ENCODE assay signal across 1 cellular context in the genomic region with DNA sequence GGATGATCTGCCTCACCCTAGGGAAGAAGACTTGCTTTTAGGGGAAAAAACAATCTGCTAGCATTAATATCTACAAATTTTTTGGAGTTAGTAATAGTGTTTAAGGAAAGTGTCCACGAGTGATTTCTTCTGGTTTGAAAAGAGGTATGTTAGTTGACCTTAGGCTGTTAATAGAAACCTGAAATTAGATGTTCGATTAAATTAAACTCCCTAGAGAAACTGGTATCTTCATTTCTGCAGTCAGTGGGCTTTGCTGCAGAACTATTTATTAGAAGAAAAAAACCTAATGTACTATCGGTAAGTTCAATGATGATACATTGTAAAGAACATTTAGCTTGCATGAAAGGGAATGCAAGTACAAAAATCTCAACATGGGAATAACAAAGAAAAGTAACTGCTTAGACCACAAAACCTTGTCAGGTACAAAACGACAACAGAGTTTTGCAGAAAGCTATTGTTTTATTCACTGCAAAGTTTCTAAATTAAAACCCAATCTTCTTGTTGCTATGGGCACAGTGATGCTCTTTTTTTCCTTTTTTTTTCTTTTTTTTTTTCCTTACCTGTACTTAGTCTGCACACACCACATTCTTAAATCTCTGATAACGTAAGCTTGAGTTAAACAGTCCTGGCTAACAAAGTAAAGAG.
TF ChIP-seq lines count a peak whose summit lies in the region.

No MANE protein-coding gene starts in this region.

TF ChIP-seq in K562, 482 proteins besides CTCF, POLR2A, EP300 and RAD21 (continued from another document):
- TF ChIP-seq, protein P1, sequence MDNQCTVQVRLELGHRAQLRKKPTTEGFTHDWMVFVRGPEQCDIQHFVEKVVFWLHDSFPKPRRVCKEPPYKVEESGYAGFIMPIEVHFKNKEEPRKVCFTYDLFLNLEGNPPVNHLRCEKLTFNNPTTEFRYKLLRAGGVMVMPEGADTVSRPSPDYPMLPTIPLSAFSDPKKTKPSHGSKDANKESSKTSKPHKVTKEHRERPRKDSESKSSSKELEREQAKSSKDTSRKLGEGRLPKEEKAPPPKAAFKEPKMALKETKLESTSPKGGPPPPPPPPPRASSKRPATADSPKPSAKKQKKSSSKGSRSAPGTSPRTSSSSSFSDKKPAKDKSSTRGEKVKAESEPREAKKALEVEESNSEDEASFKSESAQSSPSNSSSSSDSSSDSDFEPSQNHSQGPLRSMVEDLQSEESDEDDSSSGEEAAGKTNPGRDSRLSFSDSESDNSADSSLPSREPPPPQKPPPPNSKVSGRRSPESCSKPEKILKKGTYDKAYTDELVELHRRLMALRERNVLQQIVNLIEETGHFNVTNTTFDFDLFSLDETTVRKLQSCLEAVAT (IDR thresholded peaks at IDR 0.05) = peak; percentile 50 to 68; a peak in 3 of 4 replicates
- TF ChIP-seq, protein P2, sequence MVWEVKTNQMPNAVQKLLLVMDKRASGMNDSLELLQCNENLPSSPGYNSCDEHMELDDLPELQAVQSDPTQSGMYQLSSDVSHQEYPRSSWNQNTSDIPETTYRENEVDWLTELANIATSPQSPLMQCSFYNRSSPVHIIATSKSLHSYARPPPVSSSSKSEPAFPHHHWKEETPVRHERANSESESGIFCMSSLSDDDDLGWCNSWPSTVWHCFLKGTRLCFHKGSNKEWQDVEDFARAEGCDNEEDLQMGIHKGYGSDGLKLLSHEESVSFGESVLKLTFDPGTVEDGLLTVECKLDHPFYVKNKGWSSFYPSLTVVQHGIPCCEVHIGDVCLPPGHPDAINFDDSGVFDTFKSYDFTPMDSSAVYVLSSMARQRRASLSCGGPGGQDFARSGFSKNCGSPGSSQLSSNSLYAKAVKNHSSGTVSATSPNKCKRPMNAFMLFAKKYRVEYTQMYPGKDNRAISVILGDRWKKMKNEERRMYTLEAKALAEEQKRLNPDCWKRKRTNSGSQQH (CRISPR knock-in tag; IDR thresholded peaks at IDR 0.05) = no peak
- TF ChIP-seq PCBP2 (IDR thresholded peaks at IDR 0.05; ENCODE audit: low read depth, low read length, poor library complexity, severe bottlenecking) (no peak), HOXB6 (CRISPR knock-in tag; IDR thresholded peaks at IDR 0.05; ENCODE audit: borderline replicate concordance) (no peak), E2F3 (CRISPR knock-in tag; IDR thresholded peaks at IDR 0.05) (no peak), RBBP5 (IDR thresholded peaks at IDR 0.05; ENCODE audit: borderline replicate concordance, insufficient read depth, low read length, poor library complexity, severe bottlenecking) (no peak), YBX1 (IDR thresholded peaks at IDR 0.05) (no peak), TBL1XR1 (IDR thresholded peaks at IDR 0.05; ENCODE audit: low read length in 2 of 2) (peak in 1 of 2 experiments; percentile 5; a peak in 1 of 4 replicates), RFX1 (IDR thresholded peaks at IDR 0.05) (peak; percentile 41), SUPT5H (IDR thresholded peaks at IDR 0.05) (no peak)
- TF ChIP-seq, protein P3, sequence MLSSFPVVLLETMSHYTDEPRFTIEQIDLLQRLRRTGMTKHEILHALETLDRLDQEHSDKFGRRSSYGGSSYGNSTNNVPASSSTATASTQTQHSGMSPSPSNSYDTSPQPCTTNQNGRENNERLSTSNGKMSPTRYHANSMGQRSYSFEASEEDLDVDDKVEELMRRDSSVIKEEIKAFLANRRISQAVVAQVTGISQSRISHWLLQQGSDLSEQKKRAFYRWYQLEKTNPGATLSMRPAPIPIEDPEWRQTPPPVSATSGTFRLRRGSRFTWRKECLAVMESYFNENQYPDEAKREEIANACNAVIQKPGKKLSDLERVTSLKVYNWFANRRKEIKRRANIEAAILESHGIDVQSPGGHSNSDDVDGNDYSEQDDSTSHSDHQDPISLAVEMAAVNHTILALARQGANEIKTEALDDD (IDR thresholded peaks at IDR 0.05) = no peak
